ENCODE assay signal across 8 cellular contexts in genomic region chr19:18388328-18389094, GRCh38. TPM values are rescaled to one million over a fixed set of nuclear protein-coding genes. Genes with fewer than 3 reads are reported as not detected.
DNase-seq lines count a peak whose midpoint lies in the region; ATAC-seq, FAIRE-seq and TF ChIP-seq lines count a peak whose summit lies in the region.

No MANE protein-coding gene starts in this region.

- TF ChIP-seq POLR2A in GM12892 (IDR thresholded peaks at IDR 0.05; ENCODE audit: low read depth, low read length): no peak

- FAIRE-seq in GM12892 (lab: Jason Lieb, UNC): peak; percentile 91

- DNase-seq in GM12892 (ENCODE audit: insufficient read length) (peak; percentile 94), NCI-H2107 (lab: John Stamatoyannopoulos, UW) (peak; percentile 76), left kidney (ENCODE audit: low read depth, low spot score) (peak; percentile 95), globus pallidus (ENCODE audit: low spot score) (no peak)
- DNase-seq in activated CD4-positive, CD25-positive, alpha-beta regulatory T cell (lab: John Stamatoyannopoulos, UW): peak; percentile 40 to 70 (median 60)
- DNase-seq in central memory CD4-positive, alpha-beta T cell: peak; percentile 55
- peak; percentile 83 to 85 for DNase-seq in stimulated activated CD4-positive, alpha-beta T cell treated with anti-CD3 and anti-CD28 coated beads, Interleukin-2, amount 100 ng/mL, for 24 hours

- peak; percentile 85 for ATAC-seq in HG02798 (IDR thresholded peaks at IDR 0.05; ENCODE audit: poor library complexity, unreplicated experiment)

RNA-seq across cellular contexts. Expression of gene GDF15, which starts 2.6 kb away (rescaled TPM):
- 1.6 TPM for polyA plus RNA-seq in GM12892 (2012; ENCODE audit: missing spikeins)

RNA-seq across cellular contexts. Expression of gene LRRC25, which starts 8.9 kb away (rescaled TPM):
- 1.1 TPM for polyA plus RNA-seq in GM12892 (2012; ENCODE audit: missing spikeins)

RNA-seq across cellular contexts. Expression of gene SSBP4, which starts 30.7 kb away (rescaled TPM):
- polyA plus RNA-seq in GM12892 (2012; ENCODE audit: missing spikeins): 24.2 TPM

RNA-seq across cellular contexts. Expression of gene PGPEP1, which starts 48.1 kb away (rescaled TPM):
- polyA plus RNA-seq in GM12892 (2012; ENCODE audit: missing spikeins): 16.7 TPM

RNA-seq across cellular contexts. Expression of gene ISYNA1, which starts 49.4 kb away (rescaled TPM):
- 9.3 TPM for polyA plus RNA-seq in GM12892 (2012; ENCODE audit: missing spikeins)
